In the genomic region with DNA sequence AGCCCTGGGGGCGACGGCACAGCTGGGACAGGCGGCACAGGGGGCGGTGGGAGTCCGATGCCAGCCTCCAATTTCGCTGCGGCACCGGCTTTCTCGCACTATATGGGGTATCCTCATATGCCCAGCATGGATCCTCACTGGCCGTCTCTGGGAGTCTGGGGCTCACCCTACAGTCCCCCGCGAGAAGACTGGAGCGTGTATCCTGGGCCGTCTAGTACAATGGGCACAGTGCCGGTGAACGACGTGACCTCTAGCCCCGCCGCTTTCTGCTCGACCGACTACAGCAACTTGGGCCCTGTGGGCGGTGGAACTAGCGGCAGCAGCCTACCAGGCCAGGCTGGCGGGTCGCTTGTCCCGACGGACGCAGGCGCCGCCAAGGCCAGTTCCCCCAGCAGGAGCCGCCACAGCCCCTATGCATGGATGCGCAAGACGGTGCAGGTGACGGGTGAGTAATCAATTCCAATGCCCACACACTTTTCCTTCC, we compare ENCODE assay signal across 35 cellular contexts. TPM values are rescaled to one million over a fixed set of nuclear protein-coding genes. Genes with fewer than 3 reads are reported as not detected.
DNase-seq lines count a peak whose midpoint lies in the region; ATAC-seq, FAIRE-seq and TF ChIP-seq lines count a peak whose summit lies in the region.
"Had no signal": no experiment of that assay in that cellular context is flagged by ENCODE, and none has a peak within 500 bp of the region (broad histone marks: within the 10 kb centered on the region; RNA-seq: fewer than 3 reads in every experiment).

No MANE protein-coding gene starts in this region.

- H3K4me3 ChIP-seq in H7 (ENCODE audit: insufficient read depth, low read depth, low read length) (peak overlapping the region; percentile 35), H1 (ENCODE audit: extremely low read depth in 1 of 4, insufficient read depth in 2 of 4, low read depth in 3 of 4, low read length in 4 of 4) (peak overlapping the region; percentile 22 to 54 (median 27)), mesendoderm (ENCODE audit: low read length) (no peak overlapping the region)
- H3K4me3 ChIP-seq: gastrocnemius medialis, PC-9, upper lobe of right lung had no signal

- H2BK20ac ChIP-seq in H1 (ENCODE audit: low read length): no peak overlapping the region

- H3K56ac ChIP-seq in H1 (replicated peaks; ENCODE audit: insufficient read length, low read depth, low read length) (no peak overlapping the region), mesendoderm (ENCODE audit: low read length) (no peak overlapping the region)

- no peaks in the 10 kb centered on the region for H3K79me2 ChIP-seq in H1 (ENCODE audit: control insufficient read depth in 1 of 2, insufficient read depth in 2 of 2, low read length in 2 of 2)
- no peaks in the 10 kb centered on the region for H3K79me2 ChIP-seq in mesendoderm (ENCODE audit: control insufficient read depth, insufficient read depth, low read length)
- H3K79me2 ChIP-seq: parathyroid adenoma had no signal

- H3K79me1 ChIP-seq in H1 (ENCODE audit: low read depth, low read length) (no peaks in the 10 kb centered on the region), mesendoderm (ENCODE audit: low read length) (no peaks in the 10 kb centered on the region)

- H3K4me1 ChIP-seq in ES-I3 (ENCODE audit: insufficient read depth, low read length) (peaks cover 6% of the 10 kb centered on the region; the same call in 1 of the 2 replicates), H1 (replicated peaks in 1 of 4; ENCODE audit: control insufficient read depth in 3 of 4, insufficient read depth in 4 of 4, low read length in 3 of 4) (peaks cover 0 to 13% (median 6%) of the 10 kb centered on the region in 4 experiments; a peak in 4 of 7 replicates), mesendoderm (ENCODE audit: control insufficient read depth, low read depth, low read length) (no peaks in the 10 kb centered on the region)
- H3K4me1 ChIP-seq: gastrocnemius medialis, parathyroid adenoma, upper lobe of right lung had no signal

- TF ChIP-seq EP300 in H1 (IDR thresholded peaks at IDR 0.05; ENCODE audit: borderline replicate concordance in 1 of 2, low read depth in 2 of 2, low read length in 2 of 2): no peak

- H3K27ac ChIP-seq in H1 (ENCODE audit: low read depth, low read length) (no peak overlapping the region), mesendoderm (ENCODE audit: low read depth, low read length) (no peak overlapping the region)
- H3K27ac ChIP-seq: gastrocnemius medialis, HL-60, parathyroid adenoma, PC-9, upper lobe of right lung had no signal

- 8% methylated on average over 24 of the region's 34 CpGs; no CpG with 5 or more reads in 1 of the 2 experiments for WGBS in H1 (ENCODE audit: extremely low coverage in 1 of 2, insufficient coverage in 1 of 2, insufficient read length in 1 of 2, insufficient replicate concordance in 2 of 2, low coverage in 1 of 2, low lambda C conversion rate in 2 of 2, missing lambda C conversion rate in 1 of 2), 2 experiments
- WGBS in mesendoderm (ENCODE audit: extremely low coverage, insufficient coverage, low lambda C conversion rate): no CpG with 5 or more reads among the region's 34 CpGs

- H3K23ac ChIP-seq in H1 (ENCODE audit: insufficient read length) (no peak overlapping the region), mesendoderm (ENCODE audit: low read length) (no peak overlapping the region)

- TF ChIP-seq POLR2A in H1 (IDR thresholded peaks at IDR 0.05; ENCODE audit: control extremely low read depth in 1 of 2, low read depth in 2 of 2, low read length in 2 of 2): no peak

- TF ChIP-seq CTCF in H1 (IDR thresholded peaks at IDR 0.05; ENCODE audit: control extremely low read depth in 1 of 3, insufficient read depth in 1 of 3, low read depth in 1 of 3, low read length in 3 of 3): peak; percentile 30 to 39 (median 32); a peak in 3 of 4 replicates

- no peaks in the 10 kb centered on the region for H4K20me1 ChIP-seq in H1 (replicated peaks in 1 of 2; ENCODE audit: control insufficient read depth in 1 of 2, insufficient read depth in 2 of 2, low read length in 2 of 2)

- H2AK5ac ChIP-seq in H1 (ENCODE audit: low read depth, low read length) (no peak overlapping the region), mesendoderm (ENCODE audit: low read length) (no peak overlapping the region)

- H3K36me3 ChIP-seq in ES-I3 (ENCODE audit: insufficient read depth, low read length) (no peaks in the 10 kb centered on the region), H7 (replicated peaks; ENCODE audit: control insufficient read depth, insufficient read depth, low read length) (no peaks in the 10 kb centered on the region), H1 (ENCODE audit: control insufficient read depth in 2 of 4, insufficient read depth in 4 of 4, low read length in 3 of 4) (no peaks in the 10 kb centered on the region), mesendoderm (ENCODE audit: control insufficient read depth, insufficient read depth, low read length) (no peaks in the 10 kb centered on the region)
- H3K36me3 ChIP-seq: gastrocnemius medialis, upper lobe of right lung had no signal

- DNase-seq in H7 (peak; percentile 70), H1 (ENCODE audit: low read depth in 1 of 2, low spot score in 2 of 2) (peak in 1 of 2 experiments; percentile 64), mesendoderm (peak; percentile 78), hypothalamus (lab: John Stamatoyannopoulos, UW) (no peak), G401 (ENCODE audit: low spot score) (no peak)
- DNase-seq: activated CD4-positive, alpha-beta T cell treated with anti-CD3 and anti-CD28 coated beads, Interleukin-2, amount 10 ng/mL, durations not matched to agents 7 days and 5 days; activated CD8-positive, alpha-beta memory T cell treated with anti-CD3 and anti-CD28 coated beads, Interleukin-2, amount 50 U/mL, for 4 hours; activated naive CD4-positive, alpha-beta T cell treated with anti-CD3 and anti-CD28 coated beads, Interleukin-2, amount 50 U/mL, for 16 hours; amygdala; Calu3; DMS79 treated with DMSO at 0.1 percent for 48 hours; gastrocnemius medialis; hippocampal formation; NCI-H1048; NCI-H1694; NCI-H2171 treated with DMSO at 0.1 percent for 48 hours; NCI-H524; NK-92 treated with Interleukin-12 subunit alpha and Interleukin-12 subunit beta, amount 100 ng/mL, for 24 hours; PC-9; Right ventricle myocardium superior; stimulated activated CD4-positive, alpha-beta T cell treated with anti-CD3 and anti-CD28 coated beads, Interleukin-2, amount 100 ng/mL, for 48 hours; substantia nigra; upper lobe of right lung had no signal

- no peak overlapping the region for H4K5ac ChIP-seq in H1 (ENCODE audit: insufficient read length, low read depth, low read length)
- H4K5ac ChIP-seq in mesendoderm (ENCODE audit: low read length): no peak overlapping the region

- CTCF ChIA-PET in H1 (lab: Charles Lee; ENCODE audit: partially characterized antibody): interaction anchor here (1.3 kb wide), 1 partner anchor 37 kb away, joined by 4 read pairs; no protein-coding TSS in a partner anchor

- peak; percentile 49 to 63 for TF ChIP-seq RAD21 in H1 (IDR thresholded peaks at IDR 0.05 in 1 of 2, conservative IDR thresholded peaks at IDR 0.05 in 1 of 2; ENCODE audit: low read depth in 2 of 2, low read length in 2 of 2)

- H2BK120ac ChIP-seq in H1 (replicated peaks; ENCODE audit: low read depth, low read length) (no peak overlapping the region), mesendoderm (ENCODE audit: low read depth, low read length) (no peak overlapping the region)

- no peak overlapping the region for H3K4ac ChIP-seq in H1 (replicated peaks; ENCODE audit: insufficient read length, low read depth, low read length)
- no peak overlapping the region for H3K4ac ChIP-seq in mesendoderm (ENCODE audit: low read depth, low read length)

- peak overlapping the region; percentile 25; the same call in 1 of the 2 replicates for H3K9ac ChIP-seq in ES-I3 (ENCODE audit: low read depth, low read length)
- no peak overlapping the region for H3K9ac ChIP-seq in H1 (replicated peaks in 1 of 4; ENCODE audit: extremely low read depth in 1 of 4, low read depth in 3 of 4, low read length in 3 of 4)
- no peak overlapping the region for H3K9ac ChIP-seq in mesendoderm (ENCODE audit: low read length)
- H3K9ac ChIP-seq: parathyroid adenoma had no signal

- no peak overlapping the region for H4K91ac ChIP-seq in H1 (replicated peaks; ENCODE audit: insufficient read length, low read length)

- H2BK12ac ChIP-seq in H1 (ENCODE audit: low read depth, low read length): no peak overlapping the region

- H2BK5ac ChIP-seq in H1 (ENCODE audit: low read depth, low read length) (no peak overlapping the region), mesendoderm (ENCODE audit: low read length) (no peak overlapping the region)

- H3K18ac ChIP-seq in H1 (ENCODE audit: extremely low read depth, low read length) (no peak overlapping the region), mesendoderm (ENCODE audit: low read length) (no peak overlapping the region)

- no peak overlapping the region for H3K14ac ChIP-seq in H1 (ENCODE audit: insufficient read length)

- H3K9me3 ChIP-seq in ES-I3 (ENCODE audit: control insufficient read depth, insufficient read depth, low read length): no peaks in the 10 kb centered on the region; the same call in 1 of the 2 replicates
- no peaks in the 10 kb centered on the region for H3K9me3 ChIP-seq in H1 (ENCODE audit: insufficient read depth in 2 of 2, low read depth in 1 of 2, low read length in 1 of 2)
- H3K9me3 ChIP-seq: gastrocnemius medialis, upper lobe of right lung had no signal

- no peak for ATAC-seq in GM19455 (IDR thresholded peaks at IDR 0.05; ENCODE audit: unreplicated experiment)
- ATAC-seq: gastrocnemius medialis, upper lobe of right lung had no signal

- POLR2A ChIA-PET in H1 (lab: Charles Lee; ENCODE audit: partially characterized antibody): no interaction called here

- in situ Hi-C loops in G401 (cut with HindIII; ENCODE audit: low sequenced_read_pairs): no loop called here

- H4K8ac ChIP-seq in H1 (ENCODE audit: extremely low read depth, insufficient read depth, low read length): no peak overlapping the region
- no peak overlapping the region for H4K8ac ChIP-seq in mesendoderm (ENCODE audit: low read depth, low read length)

- H3K27me3 ChIP-seq in H7 (ENCODE audit: control insufficient read depth, insufficient read depth, low read length): peaks cover 48% of the 10 kb centered on the region
- peaks cover 5 to 61% (median 41%) of the 10 kb centered on the region in 4 experiments for H3K27me3 ChIP-seq in H1 (replicated peaks in 1 of 4; ENCODE audit: control insufficient read depth in 3 of 4, extremely low read depth in 1 of 4, insufficient read depth in 3 of 4, low read length in 3 of 4)
- no peaks in the 10 kb centered on the region for H3K27me3 ChIP-seq in mesendoderm (ENCODE audit: insufficient read depth, low read length, poor library complexity)
- H3K27me3 ChIP-seq: upper lobe of right lung had no signal

- no peak overlapping the region for H2BK15ac ChIP-seq in H1 (ENCODE audit: low read length)
- no peak overlapping the region for H2BK15ac ChIP-seq in mesendoderm (replicated peaks; ENCODE audit: low read depth)

- peak overlapping the region; percentile 68 to 80 for H3K4me2 ChIP-seq in H1 (ENCODE audit: insufficient read depth in 1 of 2, low read depth in 2 of 2, low read length in 2 of 2)
- H3K4me2 ChIP-seq in mesendoderm (ENCODE audit: low read length): peak overlapping the region; percentile 42
- H3K4me2 ChIP-seq: PC-9 had no signal

- H3K23me2 ChIP-seq in H1 (ENCODE audit: low read depth, low read length): peaks cover 5% of the 10 kb centered on the region; the same call in 1 of the 2 replicates

- H2AFZ ChIP-seq in H1 (ENCODE audit: low read length): 0 out of 2 replicates have a peak overlapping the region, but pooled peaks have one; percentile 29
- H2AFZ ChIP-seq: parathyroid adenoma, PC-9 had no signal

- no peak for FAIRE-seq in H1 (lab: Jason Lieb, UNC)
- FAIRE-seq: endometrium had no signal

RNA-seq across cellular contexts. Expression of gene CDX4, which starts 0.5 kb away (rescaled TPM):
- total RNA-seq in H7 (2014; rRNA removed; shearing (Covaris generic)): 21.7 and 23.8 TPM in 2 replicates
- total RNA-seq in H1 (2021; fragmentation: NEBNext Ultra II Directional; extraction: Animal tissue kit (Norgen Biotek cat#: 25700)): 2.2 and 2.6 TPM in 2 replicates
- 1.8 and 2.3 TPM in 2 replicates for polyA plus RNA-seq in H1 (2011; rRNA removed)
- polyA plus RNA-seq in H1 (2011; cell fraction: cytosol; rRNA removed): 2.0 TPM
- polyA plus RNA-seq in H1 (2011; cell fraction: nucleus; rRNA removed): 1.2 TPM
- polyA plus RNA-seq in H1 (2012, experiment 1 of 2): 2.4 to 3.7 TPM (median 2.9 TPM) in 4 replicates
- polyA plus RNA-seq in H1 (2012, experiment 2 of 2): 0.66 TPM
- polyA plus RNA-seq in H1 (2013, experiment 1 of 2): 0.99 TPM
- polyA plus RNA-seq in H1 (2013, experiment 2 of 2): 0.68 TPM
- polyA minus RNA-seq in H1 (2011; rRNA and poly(A)+ RNA removed): 0.54 and 0.68 TPM in 2 replicates
- polyA minus RNA-seq in H1 (2011; cell fraction: cytosol; rRNA and poly(A)+ RNA removed): not detected
- 1.9 TPM for polyA minus RNA-seq in H1 (2011; cell fraction: nucleus; rRNA and poly(A)+ RNA removed)
- 1.7 TPM for polyA plus RNA-seq in mesendoderm (2013, experiment 1 of 2)
- 2.2 TPM for polyA plus RNA-seq in mesendoderm (2013, experiment 2 of 2)
- total RNA-seq in G401 (2014; rRNA removed; shearing (Covaris generic)): not detected in 2 replicates
- total RNA-seq: activated CD4-positive, alpha-beta T cell treated with anti-CD3 and anti-CD28 coated beads, Interleukin-2, amount 10 ng/mL, durations not matched to agents 7 days and 5 days; Calu3; gastrocnemius medialis; kidney epithelial cell; LHCN-M2; lung microvascular endothelial cell; mucosa of gallbladder; PC-9; right cardiac atrium; Right ventricle myocardium superior; T-helper 2 cell treated with Interferon-gamma antibody and Interleukin-4, amounts not matched to agents 100 ng/mL and 5 ng/mL, for 36 hours; upper lobe of right lung had no signal
- polyA plus RNA-seq: CD14-positive monocyte, right cardiac atrium had no signal

Comparison
In these comparisons a context has a peak if more than half of its experiments do, and no peak if none do; other contexts are left out.
1. DNase-seq: peak in H7 (single experiment) and mesendoderm (single experiment); none in hypothalamus (0 of 51) and G401 (single experiment).